10 cellular contexts compared by ENCODE assay signal in the genomic region with DNA sequence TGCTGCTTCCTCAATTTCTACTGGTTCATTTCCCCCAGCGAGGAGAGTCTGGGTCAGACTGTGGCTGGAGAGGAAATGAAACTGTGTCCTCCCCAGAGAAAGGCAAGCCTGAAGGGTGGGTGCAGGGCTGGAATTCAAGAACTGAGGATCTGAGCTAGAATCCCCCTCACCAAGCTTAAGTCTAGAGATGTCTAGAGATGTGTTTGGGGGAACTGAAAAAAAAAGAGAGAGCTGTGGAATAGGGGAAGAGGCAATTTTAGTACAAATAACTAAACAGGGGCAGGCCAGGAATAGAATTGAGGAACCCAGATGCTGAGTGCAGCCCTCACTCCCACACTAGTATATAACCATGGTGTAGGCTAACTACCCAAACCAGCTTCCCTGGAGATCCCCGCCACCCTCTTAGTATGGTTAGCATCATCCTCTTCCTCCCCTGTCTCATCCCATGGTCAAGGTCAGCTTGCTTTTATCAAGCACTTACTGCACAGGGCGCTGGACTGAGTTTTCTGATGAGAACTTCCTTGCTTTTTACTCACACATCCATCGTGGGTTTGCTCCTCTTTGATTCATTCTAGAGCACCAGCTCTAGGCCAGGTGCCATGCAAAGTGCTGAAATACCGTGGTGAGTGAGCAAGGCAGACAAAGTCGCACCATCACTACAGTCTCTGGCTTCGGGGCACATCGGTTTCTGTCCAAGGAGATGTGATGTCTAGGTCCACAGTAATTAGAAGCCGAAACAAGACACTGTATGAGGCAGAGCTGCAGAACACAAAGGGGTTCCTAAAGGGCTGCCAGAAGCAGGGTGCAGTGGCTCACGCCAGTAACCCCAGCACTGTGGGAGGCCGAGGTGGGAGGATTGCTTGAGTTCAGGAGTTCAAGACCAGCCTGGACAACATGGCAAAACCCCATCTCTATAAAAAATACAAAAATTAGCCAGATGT.
DNase-seq lines count a peak whose midpoint lies in the region; ATAC-seq and TF ChIP-seq lines count a peak whose summit lies in the region.
"Had no signal": no experiment of that assay in that cellular context is flagged by ENCODE, and none has a peak within 500 bp of the region (broad histone marks: within the 10 kb centered on the region; RNA-seq: fewer than 3 reads in every experiment).

No MANE protein-coding gene starts in this region.

- no peaks in the 10 kb centered on the region for H3K9me2 ChIP-seq in HCT116 (ENCODE audit: insufficient read depth)

- no peaks in the 10 kb centered on the region for H3K36me3 ChIP-seq in HCT116 (ENCODE audit: control insufficient read depth in 1 of 2, insufficient read depth in 2 of 2, low read length in 2 of 2)

- H3K79me2 ChIP-seq in HCT116 (ENCODE audit: insufficient read depth, low read length) = no peaks in the 10 kb centered on the region

- H3K36me3 Mint-ChIP-seq in stimulated activated memory B cell treated with anti-CD40 and anti-IgM and Interleukin-4, amounts not matched to agents 10 μg/mL and 1 μg/mL and 100 μg/mL, for 72 hours = no peaks in the 10 kb centered on the region

- DNase-seq in HCT116 (ENCODE audit: low read depth, low spot score) = no peak
- no peak for DNase-seq in RWPE1 (ENCODE audit: low spot score)
- DNase-seq in globus pallidus (ENCODE audit: low spot score) = peak; percentile 78
- no peak for DNase-seq in GM19238 (ENCODE audit: insufficient read length, low spot score)
- DNase-seq in cerebellum (ENCODE audit: low spot score) = no peak
- no peak for DNase-seq in stimulated activated CD4-positive, alpha-beta T cell treated with anti-CD3 and anti-CD28 coated beads, Interleukin-2, amount 100 ng/mL, for 48 hours
- DNase-seq: activated CD4-positive, alpha-beta T cell treated with anti-CD3 and anti-CD28 coated beads for 1 hour; NCI-H146 had no signal

- CTCF ChIA-PET in HCT116 (lab: Charles Lee) = interaction anchor here (14.5 kb wide), 1 partner anchor 76 kb away, joined by 297 read pairs; no protein-coding TSS in a partner anchor
- CTCF ChIA-PET in RWPE1 (lab: Yijun Ruan, JAX) = interaction anchor here (0.6 to 4.5 kb wide), 2 partner anchors 12 to 79 kb away, joined by 4 to 18 read pairs; no protein-coding TSS in a partner anchor

- no peak overlapping the region for H3K4me3 ChIP-seq in HCT116 (replicated peaks in 1 of 2; ENCODE audit: low read depth in 1 of 2, low read length in 2 of 2)

- no peak for TF ChIP-seq POLR2A in HCT116 (IDR thresholded peaks at IDR 0.05; ENCODE audit: borderline replicate concordance, extremely low read depth, insufficient read depth, insufficient read length)

- RAD21 ChIA-PET in HCT116 (lab: Charles Lee; ENCODE audit: low non-redundant PET in 1 of 2, low total read pairs in 2 of 2, uncharacterized antibody in 2 of 2, unreplicated experiment in 2 of 2) = interaction anchor here in 1 of 2 experiments (2.6 kb wide), 1 partner anchor 77 kb away, joined by 10 read pairs; no protein-coding TSS in a partner anchor

- H3K9me3 Mint-ChIP-seq in stimulated activated memory B cell treated with anti-CD40 and anti-IgM and Interleukin-4, amounts not matched to agents 10 μg/mL and 1 μg/mL and 100 μg/mL, for 72 hours = no peaks in the 10 kb centered on the region

- H3K4me1 ChIP-seq in HCT116 (ENCODE audit: control insufficient read depth in 1 of 2, insufficient read depth in 2 of 2, low read length in 2 of 2) = peaks cover 39 to 54% of the 10 kb centered on the region in 2 experiments

- peaks cover 41% of the 10 kb centered on the region for H3K4me1 Mint-ChIP-seq in stimulated activated memory B cell treated with anti-CD40 and anti-IgM and Interleukin-4, amounts not matched to agents 10 μg/mL and 1 μg/mL and 100 μg/mL, for 72 hours

- H3K9me3 ChIP-seq in HCT116 (ENCODE audit: control insufficient read depth in 1 of 2, insufficient read depth in 1 of 2, low read depth in 1 of 2, low read length in 2 of 2) = no peaks in the 10 kb centered on the region

- H3K27ac Mint-ChIP-seq in stimulated activated memory B cell treated with anti-CD40 and anti-IgM and Interleukin-4, amounts not matched to agents 10 μg/mL and 1 μg/mL and 100 μg/mL, for 72 hours = no peak overlapping the region

- peak overlapping the region; percentile 93 for H3K4me2 ChIP-seq in HCT116 (ENCODE audit: low read length)

- no TSS peak for BruUV-seq in HCT116 (replicated peaks; lab: Mats Ljungman, UMichigan)

- no peaks in the 10 kb centered on the region for H4K20me1 ChIP-seq in HCT116 (ENCODE audit: insufficient read depth)

- no peaks in the 10 kb centered on the region for H3K27me3 ChIP-seq in HCT116 (ENCODE audit: insufficient read depth, low read length)

- H3K27me3 Mint-ChIP-seq in stimulated activated memory B cell treated with anti-CD40 and anti-IgM and Interleukin-4, amounts not matched to agents 10 μg/mL and 1 μg/mL and 100 μg/mL, for 72 hours = no peaks in the 10 kb centered on the region

- ATAC-seq in HCT116 (no peak), GM18858 (IDR thresholded peaks at IDR 0.05; ENCODE audit: unreplicated experiment) (no peak)
- ATAC-seq in stimulated activated memory B cell treated with anti-CD40 and anti-IgM and Interleukin-4, amounts not matched to agents 10 μg/mL and 1 μg/mL and 100 μg/mL, for 72 hours = peak; percentile 85

- no peak overlapping the region for H3K4me3 Mint-ChIP-seq in stimulated activated memory B cell treated with anti-CD40 and anti-IgM and Interleukin-4, amounts not matched to agents 10 μg/mL and 1 μg/mL and 100 μg/mL, for 72 hours

- TF ChIP-seq CTCF in HCT116 (IDR thresholded peaks at IDR 0.05 in 2 of 3, conservative IDR thresholded peaks at IDR 0.05 in 1 of 3; ENCODE audit: borderline replicate concordance in 1 of 3, insufficient read depth in 1 of 3, low read depth in 2 of 3, low read length in 2 of 3) (no peak), RWPE1 (conservative IDR thresholded peaks at IDR 0.05; ENCODE audit: low read depth) (no peak)

- TF ChIP-seq RAD21 in HCT116 (IDR thresholded peaks at IDR 0.05; ENCODE audit: low read depth) = no peak

- no peak overlapping the region for H2AFZ ChIP-seq in HCT116 (ENCODE audit: low read depth, low read length, poor library complexity, severe bottlenecking)

- intact Hi-C loops in HCT116 (cut with micrococcal nuclease) = loop anchor here (10.0 kb wide), 1 partner anchor 259 kb away; no protein-coding TSS in a partner anchor

- POLR2A ChIA-PET in HCT116 (lab: Charles Lee) = interaction anchor here (1.2 kb wide), 1 partner anchor 16 kb away, joined by 4 read pairs; no protein-coding TSS in a partner anchor
- POLR2A ChIA-PET in RWPE1 (lab: Yijun Ruan, JAX; ENCODE audit: low non-redundant PET) = interaction anchor here (0.6 kb wide), 1 partner anchor 71 kb away, joined by 4 read pairs; no protein-coding TSS in a partner anchor

- peak overlapping the region; percentile 66; the same call in 1 of the 2 replicates for H3K9ac ChIP-seq in HCT116 (ENCODE audit: low read length)

- no peak overlapping the region for H3K27ac ChIP-seq in HCT116 (ENCODE audit: low read depth, low read length)
- peak overlapping the region; percentile 96 for H3K27ac ChIP-seq in RWPE1

TF ChIP-seq in HCT116, 20 proteins besides CTCF, POLR2A, EP300 and RAD21:
- TF ChIP-seq, protein P1, sequence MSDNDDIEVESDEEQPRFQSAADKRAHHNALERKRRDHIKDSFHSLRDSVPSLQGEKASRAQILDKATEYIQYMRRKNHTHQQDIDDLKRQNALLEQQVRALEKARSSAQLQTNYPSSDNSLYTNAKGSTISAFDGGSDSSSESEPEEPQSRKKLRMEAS (IDR thresholded peaks at IDR 0.05) = no peak
